15 cellular contexts compared by ENCODE assay signal in genomic region chr9:37053684-37054512, GRCh38.
"Had no signal": no experiment of that assay in that cellular context is flagged by ENCODE, and none has a peak within 500 bp of the region (broad histone marks: within the 10 kb centered on the region; RNA-seq: fewer than 3 reads in every experiment).

No MANE protein-coding gene starts in this region.

- ATAC-seq: activated naive CD4-positive, alpha-beta T cell treated with anti-CD3 and anti-CD28 coated beads, Interleukin-2, amount 50 U/mL, for 72 hours; body of pancreas; left lobe of liver; mucosa of descending colon; naive thymus-derived CD8-positive, alpha-beta T cell had no signal

- DNase-seq: activated effector memory CD4-positive, alpha-beta T cell treated with Interleukin-2 at 50 U/mL for 16 hours; activated T-cell treated with anti-CD3 and anti-CD28 coated beads, Interleukin-2, amount 50 U/mL, for 1 hour; amniotic stem cell; body of pancreas; hippocampal formation; mucosa of descending colon; naive thymus-derived CD8-positive, alpha-beta T cell; posterior cingulate gyrus; tibial artery had no signal

- H3K27ac ChIP-seq: body of pancreas, skin epidermis, tibial artery, vagina had no signal

- H3K36me3 Mint-ChIP-seq: activated naive CD4-positive, alpha-beta T cell treated with anti-CD3 and anti-CD28 coated beads, Interleukin-2, amount 50 U/mL, for 72 hours; naive thymus-derived CD8-positive, alpha-beta T cell had no signal

- H3K4me3 Mint-ChIP-seq: central memory CD8-positive, alpha-beta T cell; dendritic cell treated with granulocyte-macrophage colony-stimulating factor and Interleukin-4, amounts not matched to agents 40 ng/mL and 50 ng/mL, for 4 days had no signal

- H3K9me3 ChIP-seq: body of pancreas, mucosa of descending colon, tibial artery, vagina had no signal

- H3K4me1 ChIP-seq: body of pancreas, tibial artery, vagina had no signal

- H3K27me3 ChIP-seq: vagina had no signal

- H3K36me3 ChIP-seq: tibial artery, vagina had no signal

- H3K4me3 ChIP-seq: body of pancreas, mucosa of descending colon, skin epidermis, tibial artery, vagina had no signal

- H3K4me1 Mint-ChIP-seq: central memory CD8-positive, alpha-beta T cell had no signal

- H3K9me3 Mint-ChIP-seq: activated naive CD4-positive, alpha-beta T cell treated with anti-CD3 and anti-CD28 coated beads, Interleukin-2, amount 50 U/mL, for 72 hours; central memory CD8-positive, alpha-beta T cell; dendritic cell treated with granulocyte-macrophage colony-stimulating factor and Interleukin-4, amounts not matched to agents 40 ng/mL and 50 ng/mL, for 4 days; naive thymus-derived CD8-positive, alpha-beta T cell had no signal

- H3K27ac Mint-ChIP-seq: activated naive CD4-positive, alpha-beta T cell treated with anti-CD3 and anti-CD28 coated beads, Interleukin-2, amount 50 U/mL, for 72 hours; dendritic cell treated with granulocyte-macrophage colony-stimulating factor and Interleukin-4, amounts not matched to agents 40 ng/mL and 50 ng/mL, for 4 days had no signal
